1 cellular context compared by ENCODE assay signal in genomic region chr22:27834364-27835185, GRCh38.
TF ChIP-seq lines count a peak whose summit lies in the region.

No MANE protein-coding gene starts in this region.

TF ChIP-seq in HepG2, 621 proteins besides CTCF, POLR2A, EP300 and RAD21 (continued from another document):
- TF ChIP-seq HNF1B (CRISPR knock-in tag; IDR thresholded peaks at IDR 0.05) = no peak
- TF ChIP-seq ZNF780A (CRISPR knock-in tag; IDR thresholded peaks at IDR 0.05) = no peak
- no peak for TF ChIP-seq CHD2 (IDR thresholded peaks at IDR 0.05; ENCODE audit: low read depth, low read length)
- TF ChIP-seq ZSCAN20 (CRISPR knock-in tag; IDR thresholded peaks at IDR 0.05; ENCODE audit: borderline replicate concordance) = no peak
- no peak for TF ChIP-seq ZNF746 (CRISPR knock-in tag; IDR thresholded peaks at IDR 0.05)
- no peak for TF ChIP-seq ELF3 (CRISPR knock-in tag; IDR thresholded peaks at IDR 0.05)
- no peak for TF ChIP-seq ZNF737 (CRISPR knock-in tag; IDR thresholded peaks at IDR 0.05; ENCODE audit: borderline replicate concordance)
- TF ChIP-seq, protein P1, sequence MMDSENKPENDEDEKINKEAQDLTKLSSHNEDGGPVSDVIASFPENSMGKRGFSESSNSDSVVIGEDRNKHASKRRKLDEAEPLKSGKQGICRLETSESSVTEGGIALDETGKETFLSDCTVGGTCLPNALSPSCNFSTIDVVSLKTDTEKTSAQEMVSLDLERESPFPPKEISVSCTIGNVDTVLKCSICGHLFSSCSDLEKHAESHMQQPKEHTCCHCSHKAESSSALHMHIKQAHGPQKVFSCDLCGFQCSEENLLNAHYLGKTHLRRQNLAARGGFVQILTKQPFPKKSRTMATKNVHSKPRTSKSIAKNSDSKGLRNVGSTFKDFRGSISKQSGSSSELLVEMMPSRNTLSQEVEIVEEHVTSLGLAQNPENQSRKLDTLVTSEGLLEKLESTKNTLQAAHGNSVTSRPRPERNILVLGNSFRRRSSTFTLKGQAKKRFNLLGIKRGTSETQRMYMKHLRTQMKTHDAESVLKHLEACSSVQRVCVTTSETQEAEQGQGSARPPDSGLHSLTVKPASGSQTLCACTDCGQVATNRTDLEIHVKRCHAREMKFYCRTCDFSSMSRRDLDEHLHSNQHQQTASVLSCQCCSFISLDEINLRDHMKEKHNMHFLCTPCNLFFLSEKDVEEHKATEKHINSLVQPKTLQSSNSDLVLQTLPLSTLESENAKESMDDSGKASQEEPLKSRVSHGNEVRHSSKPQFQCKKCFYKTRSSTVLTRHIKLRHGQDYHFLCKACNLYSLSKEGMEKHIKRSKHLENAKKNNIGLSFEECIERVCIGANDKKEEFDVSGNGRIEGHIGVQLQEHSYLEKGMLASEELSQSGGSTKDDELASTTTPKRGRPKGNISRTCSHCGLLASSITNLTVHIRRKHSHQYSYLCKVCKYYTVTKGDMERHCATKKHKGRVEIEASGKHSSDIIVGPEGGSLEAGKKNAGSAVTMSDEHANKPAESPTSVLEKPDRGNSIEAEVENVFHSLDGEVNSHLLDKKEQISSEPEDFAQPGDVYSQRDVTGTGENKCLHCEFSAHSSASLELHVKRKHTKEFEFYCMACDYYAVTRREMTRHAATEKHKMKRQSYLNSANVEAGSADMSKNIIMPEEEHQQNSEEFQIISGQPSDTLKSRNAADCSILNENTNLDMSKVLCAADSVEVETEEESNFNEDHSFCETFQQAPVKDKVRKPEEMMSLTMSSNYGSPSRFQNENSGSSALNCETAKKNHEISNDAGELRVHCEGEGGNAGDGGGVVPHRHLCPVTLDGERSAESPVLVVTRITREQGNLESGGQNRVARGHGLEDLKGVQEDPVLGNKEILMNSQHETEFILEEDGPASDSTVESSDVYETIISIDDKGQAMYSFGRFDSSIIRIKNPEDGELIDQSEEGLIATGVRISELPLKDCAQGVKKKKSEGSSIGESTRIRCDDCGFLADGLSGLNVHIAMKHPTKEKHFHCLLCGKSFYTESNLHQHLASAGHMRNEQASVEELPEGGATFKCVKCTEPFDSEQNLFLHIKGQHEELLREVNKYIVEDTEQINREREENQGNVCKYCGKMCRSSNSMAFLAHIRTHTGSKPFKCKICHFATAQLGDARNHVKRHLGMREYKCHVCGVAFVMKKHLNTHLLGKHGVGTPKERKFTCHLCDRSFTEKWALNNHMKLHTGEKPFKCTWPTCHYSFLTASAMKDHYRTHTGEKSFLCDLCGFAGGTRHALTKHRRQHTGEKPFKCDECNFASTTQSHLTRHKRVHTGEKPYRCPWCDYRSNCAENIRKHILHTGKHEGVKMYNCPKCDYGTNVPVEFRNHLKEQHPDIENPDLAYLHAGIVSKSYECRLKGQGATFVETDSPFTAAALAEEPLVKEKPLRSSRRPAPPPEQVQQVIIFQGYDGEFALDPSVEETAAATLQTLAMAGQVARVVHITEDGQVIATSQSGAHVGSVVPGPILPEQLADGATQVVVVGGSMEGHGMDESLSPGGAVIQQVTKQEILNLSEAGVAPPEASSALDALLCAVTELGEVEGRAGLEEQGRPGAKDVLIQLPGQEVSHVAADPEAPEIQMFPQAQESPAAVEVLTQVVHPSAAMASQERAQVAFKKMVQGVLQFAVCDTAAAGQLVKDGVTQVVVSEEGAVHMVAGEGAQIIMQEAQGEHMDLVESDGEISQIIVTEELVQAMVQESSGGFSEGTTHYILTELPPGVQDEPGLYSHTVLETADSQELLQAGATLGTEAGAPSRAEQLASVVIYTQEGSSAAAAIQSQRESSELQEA (CRISPR knock-in tag; IDR thresholded peaks at IDR 0.05; ENCODE audit: not compliant biosample characterization) = no peak
- no peak for TF ChIP-seq ZNF276 (CRISPR knock-in tag; IDR thresholded peaks at IDR 0.05; ENCODE audit: low read depth)
